35 cellular contexts compared by ENCODE assay signal in the genomic region with DNA sequence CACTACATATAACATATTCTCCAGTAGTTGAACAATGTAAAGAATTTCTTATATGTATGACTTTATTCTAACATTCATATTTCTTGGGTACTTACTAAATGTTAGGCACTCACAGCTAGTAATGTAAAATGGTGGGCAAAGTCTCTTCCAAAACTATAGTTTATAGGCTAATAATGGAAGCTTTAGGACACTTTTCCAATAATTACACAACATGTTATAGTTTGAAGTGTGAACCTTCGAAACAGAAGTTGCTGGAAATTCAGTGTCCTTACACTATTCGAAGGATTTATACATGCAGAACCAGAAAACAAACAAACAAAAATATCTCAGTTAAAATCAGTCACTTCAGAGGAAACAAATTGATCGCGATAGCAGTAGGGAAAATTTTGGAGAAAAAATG.
"Had no signal": no experiment of that assay in that cellular context is flagged by ENCODE, and none has a peak within 500 bp of the region (broad histone marks: within the 10 kb centered on the region; RNA-seq: fewer than 3 reads in every experiment).

No MANE protein-coding gene starts in this region.

- H3K36me3 ChIP-seq: MG63 had no signal

- H3K4me3 ChIP-seq: MG63 had no signal

- H3K9me3 ChIP-seq: MG63 had no signal

- DNase-seq: Karpas-422, Kasumi-1, MG63, MM.1S, MV-4-11, NCI-H1048, NCI-H1092, NCI-H1092 treated with DMSO at 0.1 percent for 48 hours, NCI-H1105, NCI-H1105 treated with DMSO at 0.1 percent for 48 hours, NCI-H1417, NCI-H1417 treated with DMSO at 0.1 percent for 48 hours, NCI-H1436, NCI-H1436 treated with DMSO at 0.1 percent for 48 hours, NCI-H146, NCI-H1694, NCI-H1694 treated with DMSO at 0.1 percent for 48 hours, NCI-H187, NCI-H187 treated with DMSO at 0.1 percent for 48 hours, NCI-H1930, NCI-H2029, NCI-H2029 treated with DMSO at 0.1 percent for 48 hours, NCI-H2081, NCI-H2081 treated with DMSO at 0.1 percent for 48 hours, NCI-H2107, NCI-H2171, NCI-H2171 treated with DMSO at 0.1 percent for 48 hours, NCI-H2227 treated with DMSO at 0.1 percent for 48 hours, NCI-H226, NCI-H345, NCI-H446, NCI-H446 treated with DMSO at 0.1 percent for 48 hours, NCI-H510A, NCI-H510A treated with DMSO at 0.1 percent for 48 hours, NCI-H524 had no signal

- H3K27me3 ChIP-seq: MG63 had no signal
